ENCODE assay signal across 8 cellular contexts in genomic region chr19:3700242-3701032, GRCh38.
DNase-seq lines count a peak whose midpoint lies in the region; ATAC-seq and TF ChIP-seq lines count a peak whose summit lies in the region.

Gene PIP5K1C (minus strand): TSS chr19:3700468. CDS start chr19:3700390, 78 bp downstream.

- H3K27ac ChIP-seq in angular gyrus (ENCODE audit: low read depth, low read length) = peak within 1 kb of the TSS; percentile 68

- TF ChIP-seq CTCF in GM12874 (IDR thresholded peaks at IDR 0.05; ENCODE audit: insufficient read depth, low read depth, low read length) (peak; percentile 82), retinal pigment epithelial cell (conservative IDR thresholded peaks at IDR 0.05; ENCODE audit: low read depth, low read length) (peak; percentile 70)

- peak; percentile 79 for DNase-seq in NCI-H1105 treated with DMSO at 0.1 percent for 48 hours (lab: John Stamatoyannopoulos, UW)
- DNase-seq in hepatic stellate cell (ENCODE audit: low spot score) = peak; percentile 91
- no peak for DNase-seq in retinal pigment epithelial cell (ENCODE audit: low read depth)

- peaks cover 3% of the 10 kb centered on the region for H3K27me3 Mint-ChIP-seq in T-helper 1 cell treated with Interleukin-12 subunit alpha and Interleukin-12 subunit beta and Interleukin-4 antibody, amounts not matched to agents 30 μg/mL and 1 μg/mL, for 36 hours (ENCODE audit: low read depth)

- H3K27ac Mint-ChIP-seq in T-helper 1 cell treated with Interleukin-12 subunit alpha and Interleukin-12 subunit beta and Interleukin-4 antibody, amounts not matched to agents 30 μg/mL and 1 μg/mL, for 36 hours = peak within 1 kb of the TSS; percentile 70

- H3K9me3 Mint-ChIP-seq in T-helper 1 cell treated with Interleukin-12 subunit alpha and Interleukin-12 subunit beta and Interleukin-4 antibody, amounts not matched to agents 30 μg/mL and 1 μg/mL, for 36 hours = no peaks in the 10 kb centered on the region

- peak within 1 kb of the TSS; percentile 87 for H3K4me3 Mint-ChIP-seq in T-helper 1 cell treated with Interleukin-12 subunit alpha and Interleukin-12 subunit beta and Interleukin-4 antibody, amounts not matched to agents 30 μg/mL and 1 μg/mL, for 36 hours

- H3K4me3 ChIP-seq in retinal pigment epithelial cell (ENCODE audit: low read length) = peak within 1 kb of the TSS; percentile 80

- H3K36me3 Mint-ChIP-seq in T-helper 1 cell treated with Interleukin-12 subunit alpha and Interleukin-12 subunit beta and Interleukin-4 antibody, amounts not matched to agents 30 μg/mL and 1 μg/mL, for 36 hours (ENCODE audit: low read depth) = no peaks in the 10 kb centered on the region

- ATAC-seq in HG02623 (IDR thresholded peaks at IDR 0.05; ENCODE audit: unreplicated experiment) = peak; percentile 84
- ATAC-seq in HG03095 (IDR thresholded peaks at IDR 0.05; ENCODE audit: unreplicated experiment) = no peak

- H3K4me1 Mint-ChIP-seq in T-helper 1 cell treated with Interleukin-12 subunit alpha and Interleukin-12 subunit beta and Interleukin-4 antibody, amounts not matched to agents 30 μg/mL and 1 μg/mL, for 36 hours (ENCODE audit: low read depth) = peaks cover 7% of the 10 kb centered on the region
